Comparison of ENCODE assay signal across 1 cellular context in the genomic region with DNA sequence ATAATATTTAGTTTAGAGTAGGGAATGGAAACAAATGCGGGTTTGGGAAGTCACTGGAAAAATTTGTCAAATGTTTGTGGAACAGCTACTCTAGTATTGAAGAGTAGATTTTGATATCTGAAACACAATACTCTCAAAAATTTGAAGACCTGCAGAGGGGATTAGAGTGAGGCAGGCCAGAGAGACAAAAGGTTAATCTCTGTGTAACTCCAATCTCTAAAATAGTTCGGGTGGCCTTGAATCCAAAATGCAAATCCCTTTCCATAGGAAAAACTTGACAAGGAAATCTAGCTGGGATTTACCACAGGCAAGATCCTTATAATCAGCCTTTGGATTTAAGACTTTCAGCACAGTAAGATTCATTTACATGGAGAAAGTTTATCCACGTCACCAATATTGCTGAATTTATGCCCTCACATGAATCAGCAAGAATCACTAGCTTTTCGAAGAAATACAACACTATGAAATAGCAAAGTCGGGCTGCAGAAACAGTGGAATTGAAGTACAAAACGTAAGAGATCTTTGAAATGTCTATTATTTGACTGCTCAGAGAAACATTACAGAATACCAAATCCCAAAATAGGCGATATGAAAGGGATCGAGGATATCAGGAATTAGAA.
A peak's percentile ranks its signal among the peaks of the same experiment; 100 is the strongest.
TF ChIP-seq lines count a peak whose summit lies in the region.

No MANE protein-coding gene starts in this region.

TF ChIP-seq in K562, 482 proteins besides CTCF, POLR2A, EP300 and RAD21:
- TF ChIP-seq MGA (IDR thresholded peaks at IDR 0.05) (no peak), ZNF407 (IDR thresholded peaks at IDR 0.05; ENCODE audit: low read depth) (no peak), SLC30A9 (CRISPR knock-in tag; IDR thresholded peaks at IDR 0.05) (no peak), ATF1 (CRISPR knock-in tag; IDR thresholded peaks at IDR 0.05) (no peak), ATF1 (tag; IDR thresholded peaks at IDR 0.05) (peak; percentile 48; the same call in 1 of the 2 replicates), SRSF3 (IDR thresholded peaks at IDR 0.05; ENCODE audit: insufficient read depth, low read length) (no peak), ZNF316 (IDR thresholded peaks at IDR 0.05) (peak; percentile 62), ZNF280B (CRISPR knock-in tag; IDR thresholded peaks at IDR 0.05) (no peak), NFE2 (IDR thresholded peaks at IDR 0.05; ENCODE audit: low read depth) (peak; percentile 74), C11orf30 (IDR thresholded peaks at IDR 0.05; ENCODE audit: low read depth) (peak; percentile 61), MAFG (tag; conservative IDR thresholded peaks at IDR 0.05) (0 out of 2 replicates have a peak, but pooled peaks have one; percentile 36)
